1 cellular context compared by ENCODE assay signal in genomic region chr19:11035441-11036377, GRCh38.
TF ChIP-seq lines count a peak whose summit lies in the region.

No MANE protein-coding gene starts in this region.

TF ChIP-seq in IMR-90, 13 proteins besides CTCF, POLR2A, EP300 and RAD21:
- TF ChIP-seq MXI1 (IDR thresholded peaks at IDR 0.05; ENCODE audit: borderline replicate concordance, low read depth, low read length), result peak; percentile 93
- peak; percentile 68 for TF ChIP-seq USF2 (IDR thresholded peaks at IDR 0.05; ENCODE audit: low read depth, low read length)
- peak; percentile 23; the same call in 1 of the 2 replicates for TF ChIP-seq MAZ (IDR thresholded peaks at IDR 0.05; ENCODE audit: borderline replicate concordance, low read depth, low read length)
- no peak for TF ChIP-seq FOS (IDR thresholded peaks at IDR 0.05; ENCODE audit: low read depth, low read length)
- peak; percentile 77 for TF ChIP-seq SMC3 (IDR thresholded peaks at IDR 0.05; ENCODE audit: low read depth, low read length)
- TF ChIP-seq ELK1 (IDR thresholded peaks at IDR 0.05; ENCODE audit: borderline replicate concordance, low read depth, low read length), result no peak
